1 cellular context compared by ENCODE assay signal in the genomic region with DNA sequence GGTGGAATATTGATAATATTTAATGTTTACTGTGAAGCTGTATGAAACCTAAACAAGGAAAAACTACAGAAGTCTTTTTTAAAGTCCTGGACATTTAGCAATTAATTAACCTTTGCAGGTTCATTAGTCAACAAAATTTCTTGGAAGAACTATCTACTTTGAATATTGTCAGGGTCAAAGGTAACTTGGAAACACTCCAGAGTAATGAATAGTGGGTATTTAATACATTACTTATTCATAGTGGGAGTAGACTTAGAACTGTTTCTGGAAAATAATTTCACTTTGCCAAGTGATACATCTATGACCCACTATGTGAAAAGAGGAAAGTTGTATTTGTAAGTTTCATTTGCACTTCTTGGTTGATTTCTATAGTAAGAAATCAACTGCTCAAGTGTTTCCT.
TF ChIP-seq lines count a peak whose summit lies in the region.

No MANE protein-coding gene starts in this region.

TF ChIP-seq in liver, 16 proteins besides CTCF, POLR2A, EP300 and RAD21 (continued from another document):
- TF ChIP-seq HNF4G (IDR thresholded peaks at IDR 0.05) (peak; percentile 41), FOXA2 (IDR thresholded peaks at IDR 0.05) (peak; percentile 39), YY1 (IDR thresholded peaks at IDR 0.05) (peak; percentile 40), NR2F2 (IDR thresholded peaks at IDR 0.05) (peak; percentile 39), EGR1 (IDR thresholded peaks at IDR 0.05; ENCODE audit: low read depth in 2 of 2) (peak in 1 of 2 donors; percentile 55), RXRA (IDR thresholded peaks at IDR 0.05) (peak; percentile 68 to 71), HNF4A (conservative IDR thresholded peaks at IDR 0.05) (peak; percentile 83 to 86), SP1 (IDR thresholded peaks at IDR 0.05) (peak; percentile 77)
- TF ChIP-seq, protein P1, sequence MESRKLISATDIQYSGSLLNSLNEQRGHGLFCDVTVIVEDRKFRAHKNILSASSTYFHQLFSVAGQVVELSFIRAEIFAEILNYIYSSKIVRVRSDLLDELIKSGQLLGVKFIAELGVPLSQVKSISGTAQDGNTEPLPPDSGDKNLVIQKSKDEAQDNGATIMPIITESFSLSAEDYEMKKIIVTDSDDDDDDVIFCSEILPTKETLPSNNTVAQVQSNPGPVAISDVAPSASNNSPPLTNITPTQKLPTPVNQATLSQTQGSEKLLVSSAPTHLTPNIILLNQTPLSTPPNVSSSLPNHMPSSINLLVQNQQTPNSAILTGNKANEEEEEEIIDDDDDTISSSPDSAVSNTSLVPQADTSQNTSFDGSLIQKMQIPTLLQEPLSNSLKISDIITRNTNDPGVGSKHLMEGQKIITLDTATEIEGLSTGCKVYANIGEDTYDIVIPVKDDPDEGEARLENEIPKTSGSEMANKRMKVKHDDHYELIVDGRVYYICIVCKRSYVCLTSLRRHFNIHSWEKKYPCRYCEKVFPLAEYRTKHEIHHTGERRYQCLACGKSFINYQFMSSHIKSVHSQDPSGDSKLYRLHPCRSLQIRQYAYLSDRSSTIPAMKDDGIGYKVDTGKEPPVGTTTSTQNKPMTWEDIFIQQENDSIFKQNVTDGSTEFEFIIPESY (IDR thresholded peaks at IDR 0.05) = peak; percentile 41
- TF ChIP-seq, protein P2, sequence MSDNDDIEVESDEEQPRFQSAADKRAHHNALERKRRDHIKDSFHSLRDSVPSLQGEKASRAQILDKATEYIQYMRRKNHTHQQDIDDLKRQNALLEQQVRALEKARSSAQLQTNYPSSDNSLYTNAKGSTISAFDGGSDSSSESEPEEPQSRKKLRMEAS (IDR thresholded peaks at IDR 0.05) = peak; percentile 45
